Comparison of ENCODE assay signal across 9 cellular contexts in genomic region chr11:765025-765801, GRCh38. TPM values are rescaled to one million over a fixed set of nuclear protein-coding genes. Genes with fewer than 3 reads are reported as not detected.
DNase-seq lines count a peak whose midpoint lies in the region; ATAC-seq lines count a peak whose summit lies in the region.
"Had no signal": no experiment of that assay in that cellular context is flagged by ENCODE, and none has a peak within 500 bp of the region (broad histone marks: within the 10 kb centered on the region; RNA-seq: fewer than 3 reads in every experiment).

No MANE protein-coding gene starts in this region.

- peak overlapping the region in 1 of 10 donors; percentile 24 for H3K4me3 Mint-ChIP-seq in naive thymus-derived CD8-positive, alpha-beta T cell

- POLR2A ChIA-PET in naive thymus-derived CD8-positive, alpha-beta T cell (lab: Charles Lee), result no interaction called here

- no peaks in the 10 kb centered on the region for H3K27me3 Mint-ChIP-seq in naive thymus-derived CD8-positive, alpha-beta T cell

- DNase-seq in NCI-H146 (lab: John Stamatoyannopoulos, UW) (peak; percentile 38), NCI-H146 treated with DMSO at 0.1 percent for 48 hours (lab: John Stamatoyannopoulos, UW; ENCODE audit: unreplicated experiment) (no peak), NCI-H524 treated with DMSO at 0.1 percent for 48 hours (lab: John Stamatoyannopoulos, UW) (peak; percentile 18), epidermal melanocyte (ENCODE audit: insufficient read length, low spot score) (peak; percentile 61)
- DNase-seq in activated CD8-positive, alpha-beta memory T cell treated with anti-CD3 and anti-CD28 coated beads for 24 hours, result peak; percentile 82
- DNase-seq in naive thymus-derived CD8-positive, alpha-beta T cell, result peak; percentile 58 to 83 (median 66)

- H3K4me1 Mint-ChIP-seq in naive thymus-derived CD8-positive, alpha-beta T cell, result peaks cover 0 to 3% (median 1%) of the 10 kb centered on the region in 4 donors

- peak overlapping the region; percentile 36 for H3K27ac ChIP-seq in temporal lobe (ENCODE audit: low read depth, low read length)
- H3K27ac ChIP-seq: BLaER1 treated with 17β-estradiol and CSF1 and Interleukin-3, amounts not matched to agents 10 nM and 100 nM had no signal

- H3K27ac Mint-ChIP-seq in naive thymus-derived CD8-positive, alpha-beta T cell, result peak overlapping the region in 4 of 10 donors; percentile 28 to 77 (median 50)

- peak; percentile 83 to 91 for ATAC-seq in naive thymus-derived CD8-positive, alpha-beta T cell
- no peak for ATAC-seq in HG03175 (IDR thresholded peaks at IDR 0.05; ENCODE audit: unreplicated experiment)

- no peaks in the 10 kb centered on the region for H3K9me3 Mint-ChIP-seq in naive thymus-derived CD8-positive, alpha-beta T cell

- H3K36me3 Mint-ChIP-seq in naive thymus-derived CD8-positive, alpha-beta T cell, result peaks cover 0 to 44% (median 0%) of the 10 kb centered on the region in 3 donors

RNA-seq across cellular contexts. Expression of gene GATD1, which starts 12.1 kb away (rescaled TPM):
- 10 to 100 TPM; 57.0 to 65.6 TPM for total RNA-seq in naive thymus-derived CD8-positive, alpha-beta T cell
- 10 to 100 TPM in 2 of 3 donors, 1 to 10 TPM in 1; 7.2 to 20.7 (median 12.8) TPM for polyA plus RNA-seq in naive thymus-derived CD8-positive, alpha-beta T cell
- total RNA-seq in temporal lobe, result 24.8 TPM

RNA-seq across cellular contexts. Expression of gene TALDO1, which starts 17.9 kb away (rescaled TPM):
- total RNA-seq in naive thymus-derived CD8-positive, alpha-beta T cell, result 100 to 1,000 TPM; 120 to 124 TPM
- polyA plus RNA-seq in naive thymus-derived CD8-positive, alpha-beta T cell, result 100 to 1,000 TPM; 160 to 173 (median 166) TPM
- total RNA-seq in temporal lobe, result 56.3 TPM

RNA-seq across cellular contexts. Expression of gene CEND1, which starts 24.7 kb away (rescaled TPM):
- not detected for total RNA-seq in naive thymus-derived CD8-positive, alpha-beta T cell
- not detected for polyA plus RNA-seq in naive thymus-derived CD8-positive, alpha-beta T cell
- 8.6 TPM for total RNA-seq in temporal lobe

RNA-seq across cellular contexts. Expression of gene SLC25A22, which starts 32.9 kb away (rescaled TPM):
- total RNA-seq in naive thymus-derived CD8-positive, alpha-beta T cell, result 10 to 100 TPM; 18.1 to 19.2 TPM
- 10 to 100 TPM in 1 of 3 donors, 1 to 10 TPM in 2; 6.4 to 16.4 (median 6.5) TPM for polyA plus RNA-seq in naive thymus-derived CD8-positive, alpha-beta T cell
- total RNA-seq in temporal lobe, result 19.7 TPM

RNA-seq across cellular contexts. Expression of gene PIDD1, which starts 39.8 kb away (rescaled TPM):
- total RNA-seq in naive thymus-derived CD8-positive, alpha-beta T cell, result 10 to 100 TPM; 37.7 to 40.7 TPM
- polyA plus RNA-seq in naive thymus-derived CD8-positive, alpha-beta T cell, result 1 to 10 TPM; 2.5 to 6.6 (median 4.1) TPM
- total RNA-seq in temporal lobe, result 4.9 TPM
